In genomic region chr11:17807034-17807433, GRCh38 we compare ENCODE assay signal across 18 cellular contexts.
"Had no signal": no experiment of that assay in that cellular context is flagged by ENCODE, and none has a peak within 500 bp of the region (broad histone marks: within the 10 kb centered on the region; RNA-seq: fewer than 3 reads in every experiment).

No MANE protein-coding gene starts in this region.

- H3K4me3 ChIP-seq: adrenal gland, right atrium auricular region, smooth muscle cell, stomach, testis, upper lobe of left lung had no signal

- H3K4me1 ChIP-seq: upper lobe of left lung had no signal

- H3K36me3 Mint-ChIP-seq: natural killer cell treated with Interleukin-12 subunit alpha and Interleukin-12 subunit beta and Interleukin-15 and Interleukin-18, amount 100 ng/mL, for 72 hours; WTC11 had no signal

- H3K36me3 ChIP-seq: adrenal gland, right atrium auricular region, stomach, upper lobe of left lung had no signal

- H3K27ac ChIP-seq: adrenal gland, right atrium auricular region, stomach, testis, upper lobe of left lung had no signal

- H3K27me3 Mint-ChIP-seq: activated CD8-positive, alpha-beta T cell treated with anti-CD3 and anti-CD28 coated beads for 36 hours; activated naive CD4-positive, alpha-beta T cell treated with anti-CD3 and anti-CD28 coated beads, Interleukin-2, amount 50 U/mL, for 24 hours; central memory CD8-positive, alpha-beta T cell; dendritic cell treated with granulocyte-macrophage colony-stimulating factor and Interleukin-4, amounts not matched to agents 40 ng/mL and 50 ng/mL, for 4 days; natural killer cell treated with Interleukin-12 subunit alpha and Interleukin-12 subunit beta and Interleukin-15 and Interleukin-18, amount 100 ng/mL, for 72 hours; progenitor cell of endocrine pancreas had no signal

- H3K4me2 ChIP-seq: smooth muscle cell had no signal

- H3K9me3 Mint-ChIP-seq: activated CD8-positive, alpha-beta T cell treated with anti-CD3 and anti-CD28 coated beads for 36 hours; activated naive CD4-positive, alpha-beta T cell treated with anti-CD3 and anti-CD28 coated beads, Interleukin-2, amount 50 U/mL, for 24 hours; central memory CD8-positive, alpha-beta T cell; dendritic cell treated with granulocyte-macrophage colony-stimulating factor and Interleukin-4, amounts not matched to agents 40 ng/mL and 50 ng/mL, for 4 days; natural killer cell treated with Interleukin-12 subunit alpha and Interleukin-12 subunit beta and Interleukin-15 and Interleukin-18, amount 100 ng/mL, for 72 hours; WTC11 had no signal

- H3K4me3 Mint-ChIP-seq: activated CD8-positive, alpha-beta T cell treated with anti-CD3 and anti-CD28 coated beads for 36 hours; activated naive CD4-positive, alpha-beta T cell treated with anti-CD3 and anti-CD28 coated beads, Interleukin-2, amount 50 U/mL, for 24 hours; central memory CD8-positive, alpha-beta T cell; dendritic cell treated with granulocyte-macrophage colony-stimulating factor and Interleukin-4, amounts not matched to agents 40 ng/mL and 50 ng/mL, for 4 days; natural killer cell treated with Interleukin-12 subunit alpha and Interleukin-12 subunit beta and Interleukin-15 and Interleukin-18, amount 100 ng/mL, for 72 hours; WTC11 had no signal

- DNase-seq: activated CD4-positive, alpha-beta T cell treated with anti-CD3 and anti-CD28 coated beads for 48 hours; activated CD8-positive, alpha-beta T cell treated with anti-CD3 and anti-CD28 coated beads for 36 hours; activated effector memory CD4-positive, alpha-beta T cell treated with anti-CD3 and anti-CD28 coated beads, Interleukin-2, amount 50 U/mL, for 16 hours; activated T-cell treated with anti-CD3 and anti-CD28 coated beads, Interleukin-2, amount 50 U/mL, for 48 hours; adrenal gland; erythroblast; left colon; stomach; testis; upper lobe of left lung had no signal

- H3K27me3 ChIP-seq: adrenal gland, right atrium auricular region, stomach, testis, upper lobe of left lung had no signal

- H3K27ac Mint-ChIP-seq: activated CD8-positive, alpha-beta T cell treated with anti-CD3 and anti-CD28 coated beads for 36 hours; activated naive CD4-positive, alpha-beta T cell treated with anti-CD3 and anti-CD28 coated beads, Interleukin-2, amount 50 U/mL, for 24 hours; dendritic cell treated with granulocyte-macrophage colony-stimulating factor and Interleukin-4, amounts not matched to agents 40 ng/mL and 50 ng/mL, for 4 days; natural killer cell treated with Interleukin-12 subunit alpha and Interleukin-12 subunit beta and Interleukin-15 and Interleukin-18, amount 100 ng/mL, for 72 hours; progenitor cell of endocrine pancreas; WTC11 had no signal

- ATAC-seq: activated CD8-positive, alpha-beta T cell treated with anti-CD3 and anti-CD28 coated beads for 36 hours; left colon; natural killer cell treated with Interleukin-12 subunit alpha and Interleukin-12 subunit beta and Interleukin-15 and Interleukin-18, amount 100 ng/mL, for 72 hours; WTC11 had no signal

- H3K4me1 Mint-ChIP-seq: activated naive CD4-positive, alpha-beta T cell treated with anti-CD3 and anti-CD28 coated beads, Interleukin-2, amount 50 U/mL, for 24 hours had no signal

- H3K9me3 ChIP-seq: adrenal gland, right atrium auricular region, stomach, testis, upper lobe of left lung had no signal
